8 cellular contexts compared by ENCODE assay signal in genomic region chr19:55069137-55069858, GRCh38. TPM values are rescaled to one million over a fixed set of nuclear protein-coding genes. Genes with fewer than 3 reads are reported as not detected.
DNase-seq lines count a peak whose midpoint lies in the region; ATAC-seq lines count a peak whose summit lies in the region.

No MANE protein-coding gene starts in this region.

- no peaks in the 10 kb centered on the region for H3K36me3 ChIP-seq in HUES6 (ENCODE audit: control insufficient read depth, insufficient read depth, low read length)

- peaks cover 9% of the 10 kb centered on the region; the same call in 1 of the 2 replicates for H3K4me1 ChIP-seq in HUES6 (ENCODE audit: control insufficient read depth, insufficient read depth, low read length)

- DNase-seq in Caki2 (ENCODE audit: low read depth) (peak; percentile 81), astrocyte of the hippocampus (ENCODE audit: low read depth, low spot score) (peak; percentile 43), left kidney (ENCODE audit: low read depth, low spot score) (peak; percentile 74), GM19238 (ENCODE audit: insufficient read length, low spot score) (no peak), superior temporal gyrus (ENCODE audit: extremely low spot score) (no peak), KG1 (lab: John Stamatoyannopoulos, UW) (no peak)

- no peak overlapping the region for H3K27ac ChIP-seq in HUES6 (ENCODE audit: low read depth, low read length)

- H3K27me3 ChIP-seq in HUES6 (ENCODE audit: control insufficient read depth, insufficient read depth, low read length), result peaks cover 92% of the 10 kb centered on the region

- H3K9me3 ChIP-seq in HUES6 (ENCODE audit: control insufficient read depth, insufficient read depth, low read depth, low read length), result no peaks in the 10 kb centered on the region

- ATAC-seq in HG02981 (IDR thresholded peaks at IDR 0.05; ENCODE audit: unreplicated experiment), result no peak

- H3K4me3 ChIP-seq in HUES6 (ENCODE audit: low read depth, low read length), result peak overlapping the region; percentile 53

- H3K9ac ChIP-seq in HUES6 (ENCODE audit: low read length), result no peak overlapping the region

- in situ Hi-C loops in Caki2 (cut with HindIII; ENCODE audit: low pct_unique_long_range_greater_than_20kb, low sequenced_read_pairs), result no loop called here

RNA-seq across cellular contexts. Expression of gene RDH13, which starts 6.3 kb away (rescaled TPM):
- total RNA-seq in Caki2 (2014; rRNA removed; shearing (Covaris generic); ENCODE audit: low replicate concordance), result 58.2 and 62.1 TPM in 2 replicates

RNA-seq across cellular contexts. Expression of gene EPS8L1, which starts 6.4 kb away (rescaled TPM):
- 21.5 and 24.1 TPM in 2 replicates for total RNA-seq in Caki2 (2014; rRNA removed; shearing (Covaris generic); ENCODE audit: low replicate concordance)

RNA-seq across cellular contexts. Expression of gene GP6, which starts 31.2 kb away (rescaled TPM):
- not detected in 2 replicates for total RNA-seq in Caki2 (2014; rRNA removed; shearing (Covaris generic); ENCODE audit: low replicate concordance)

RNA-seq across cellular contexts. Expression of gene PPP1R12C, which starts 48.1 kb away (rescaled TPM):
- total RNA-seq in Caki2 (2014; rRNA removed; shearing (Covaris generic); ENCODE audit: low replicate concordance), result 40.3 and 63.4 TPM in 2 replicates

Comparison
In these comparisons a context has a peak if more than half of its experiments do, and no peak if none do; other contexts are left out.
1. DNase-seq: peak in Caki2 (single experiment), astrocyte of the hippocampus (single experiment) and left kidney (single experiment); none in GM19238 (single experiment), superior temporal gyrus (single experiment) and KG1 (single experiment).